In genomic region chr17:60047046-60047445, GRCh38 we compare ENCODE assay signal across 7 cellular contexts.
"Had no signal": no experiment of that assay in that cellular context is flagged by ENCODE, and none has a peak within 500 bp of the region (broad histone marks: within the 10 kb centered on the region; RNA-seq: fewer than 3 reads in every experiment).

No MANE protein-coding gene starts in this region.

- FAIRE-seq: G401.6, GM12891, GM12892, GM18507, GM19239 had no signal

- DNase-seq: GDM1, GF-D8 had no signal
